15 cellular contexts compared by ENCODE assay signal in the genomic region with DNA sequence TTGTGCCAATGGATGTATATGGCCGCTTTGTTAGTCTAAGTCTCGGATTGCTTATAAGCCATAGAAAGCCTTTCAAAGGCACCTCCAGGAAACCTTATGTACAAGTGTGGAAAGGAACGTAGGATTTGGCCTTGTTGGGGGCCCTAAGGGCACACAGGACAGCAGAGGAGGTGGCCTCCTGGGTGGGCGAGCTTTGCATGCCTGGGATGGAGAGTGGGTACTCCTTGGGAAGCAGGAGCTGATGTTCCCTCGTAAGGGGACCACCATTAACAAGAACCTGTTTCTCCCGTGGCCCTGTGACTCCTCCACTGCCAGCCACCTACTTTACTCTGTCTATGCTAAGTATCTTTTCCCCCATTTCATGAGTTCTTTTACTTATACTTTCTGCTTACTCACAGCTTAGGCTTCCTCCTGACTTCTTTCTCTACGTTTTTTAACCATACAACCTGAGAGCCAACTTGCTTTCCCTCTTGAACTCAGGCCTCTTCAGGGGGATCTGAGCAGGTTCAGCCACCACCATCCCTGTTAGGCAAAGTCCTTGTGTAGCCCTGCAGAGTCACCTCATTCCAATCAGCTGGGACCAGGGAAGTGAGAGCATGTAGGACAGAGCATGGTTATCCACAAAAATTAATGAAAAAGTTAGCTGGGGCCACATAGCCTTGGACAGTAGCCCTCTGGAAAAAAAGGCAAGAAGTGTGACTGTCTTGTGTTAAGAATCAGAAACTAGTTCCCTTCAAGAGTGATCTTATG.
DNase-seq lines count a peak whose midpoint lies in the region; ATAC-seq and TF ChIP-seq lines count a peak whose summit lies in the region.
"Had no signal": no experiment of that assay in that cellular context is flagged by ENCODE, and none has a peak within 500 bp of the region (broad histone marks: within the 10 kb centered on the region; RNA-seq: fewer than 3 reads in every experiment).

No MANE protein-coding gene starts in this region.

- H3K4me3 Mint-ChIP-seq in GM23338, result no peak overlapping the region
- H3K4me3 Mint-ChIP-seq: B cell; CD8-positive, alpha-beta T cell; H9 had no signal

- H3K27me3 Mint-ChIP-seq in GM23338 (ENCODE audit: insufficient read depth, low read depth, poor library complexity), result no peaks in the 10 kb centered on the region
- H3K27me3 Mint-ChIP-seq: B cell had no signal

- POLR2A ChIA-PET in PC-3 (lab: Charles Lee; ENCODE audit: unreplicated experiment), result no interaction called here

- WGBS in right cardiac atrium, result 83% methylated on average over 7 of the region's 7 CpGs

- ATAC-seq in GM23338, result no peak
- no peak for ATAC-seq in PC-3
- ATAC-seq in right cardiac atrium, result peak; percentile 40 to 47
- ATAC-seq in HG02852 (IDR thresholded peaks at IDR 0.05; ENCODE audit: unreplicated experiment), result no peak
- ATAC-seq: CD8-positive, alpha-beta T cell; HepG2 had no signal

- H3K9ac ChIP-seq in PC-3 (ENCODE audit: low read length), result no peak overlapping the region
- H3K9ac ChIP-seq: BLaER1 treated with 17β-estradiol and CSF1 and Interleukin-3, amounts not matched to agents 10 nM and 100 nM had no signal

- intact Hi-C loops in PC-3 (cut with micrococcal nuclease), result no loop called here
- intact Hi-C loops in right cardiac atrium (cut with DNase I), result no loop called here

- no peak overlapping the region for H3K27ac Mint-ChIP-seq in GM23338
- H3K27ac Mint-ChIP-seq: B cell; CD8-positive, alpha-beta T cell had no signal

- BruUV-seq in PC-3 (replicated peaks; lab: Mats Ljungman, UMichigan), result TSS peak; percentile 3

- H3K36me3 Mint-ChIP-seq in GM23338 (ENCODE audit: low read depth), result no peaks in the 10 kb centered on the region
- H3K36me3 Mint-ChIP-seq: CD8-positive, alpha-beta T cell had no signal

- H3K36me3 ChIP-seq in GM23338 (ENCODE audit: insufficient read depth) (no peaks in the 10 kb centered on the region), PC-3 (ENCODE audit: low read depth, low read length) (no peaks in the 10 kb centered on the region)
- H3K36me3 ChIP-seq: BLaER1 treated with 17β-estradiol and CSF1 and Interleukin-3, amounts not matched to agents 10 nM and 100 nM had no signal

- no peaks in the 10 kb centered on the region for H3K9me3 Mint-ChIP-seq in GM23338
- H3K9me3 Mint-ChIP-seq: CD8-positive, alpha-beta T cell; H9 had no signal

- no peak overlapping the region for H2AFZ ChIP-seq in GM23338
- no peak overlapping the region for H2AFZ ChIP-seq in PC-3 (ENCODE audit: low read length)

- H3K4me2 ChIP-seq in GM23338, result no peak overlapping the region
- no peak overlapping the region for H3K4me2 ChIP-seq in PC-3 (ENCODE audit: low read length)

- no peak overlapping the region for H3K27ac ChIP-seq in GM23338 (ENCODE audit: low read depth)
- no peak overlapping the region for H3K27ac ChIP-seq in PC-3 (ENCODE audit: low read length)
- H3K27ac ChIP-seq in right cardiac atrium (ENCODE audit: low read length), result no peak overlapping the region
- H3K27ac ChIP-seq: BLaER1 treated with 17β-estradiol and CSF1 and Interleukin-3, amounts not matched to agents 10 nM and 100 nM had no signal

- H3K4me3 ChIP-seq in GM23338 (no peak overlapping the region), PC-3 (ENCODE audit: low read length) (no peak overlapping the region), right cardiac atrium (ENCODE audit: low read length) (no peak overlapping the region)
- H3K4me3 ChIP-seq: BLaER1 treated with 17β-estradiol and CSF1 and Interleukin-3, amounts not matched to agents 10 nM and 100 nM had no signal

- H3K79me2 ChIP-seq in GM23338 (replicated peaks; ENCODE audit: insufficient read depth), result no peaks in the 10 kb centered on the region
- no peaks in the 10 kb centered on the region for H3K79me2 ChIP-seq in PC-3 (ENCODE audit: low read length)

- H3K27me3 ChIP-seq in GM23338 (ENCODE audit: insufficient read depth) (no peaks in the 10 kb centered on the region), PC-3 (ENCODE audit: low read length) (peaks cover 28% of the 10 kb centered on the region), right cardiac atrium (ENCODE audit: control insufficient read depth, insufficient read depth) (no peaks in the 10 kb centered on the region)
- H3K27me3 ChIP-seq: BLaER1 treated with 17β-estradiol and CSF1 and Interleukin-3, amounts not matched to agents 10 nM and 100 nM had no signal

- H3K4me1 ChIP-seq in GM23338 (ENCODE audit: insufficient read depth) (no peaks in the 10 kb centered on the region), PC-3 (ENCODE audit: insufficient read depth, low read length) (no peaks in the 10 kb centered on the region), right cardiac atrium (ENCODE audit: control insufficient read depth, insufficient read depth, low read length) (no peaks in the 10 kb centered on the region)

- DNase-seq in NCI-H2227 treated with DMSO at 0.1 percent for 48 hours (lab: John Stamatoyannopoulos, UW) (peak; percentile 30), NCI-H2227 (lab: John Stamatoyannopoulos, UW; ENCODE audit: unreplicated experiment) (no peak), GM23338 (ENCODE audit: low spot score) (peak; percentile 10), PC-3 (no peak), right cardiac atrium (no peak)
- DNase-seq in activated T-cell treated with anti-CD3 and anti-CD28 coated beads, Interleukin-2, amount 50 U/mL, for 1 hour, result no peak
- DNase-seq: Calu3; CD8-positive, alpha-beta T cell; DMS79 treated with DMSO at 0.1 percent for 48 hours; GF-D8; H9 had no signal

- no peaks in the 10 kb centered on the region for H3F3A ChIP-seq in GM23338 (replicated peaks; ENCODE audit: low read depth)
- H3F3A ChIP-seq in PC-3 (ENCODE audit: low read length, unreplicated experiment), result no peaks in the 10 kb centered on the region

- H3K9me2 ChIP-seq in GM23338 (ENCODE audit: insufficient read depth) (0 out of 2 replicates have a peak, but pooled peaks cover 4% of the 10 kb centered on the region), PC-3 (replicated peaks; ENCODE audit: low read length) (no peaks in the 10 kb centered on the region)

- no peaks in the 10 kb centered on the region for H4K20me1 ChIP-seq in GM23338 (replicated peaks; ENCODE audit: insufficient read depth)
- no peaks in the 10 kb centered on the region for H4K20me1 ChIP-seq in PC-3 (ENCODE audit: low read length)
- H4K20me1 ChIP-seq: BLaER1 treated with 17β-estradiol and CSF1 and Interleukin-3, amounts not matched to agents 10 nM and 100 nM had no signal

- TF ChIP-seq CTCF in GM23338 (conservative IDR thresholded peaks at IDR 0.05; ENCODE audit: low read depth in 2 of 2), result no peak
- TF ChIP-seq CTCF in PC-3 (conservative IDR thresholded peaks at IDR 0.05; ENCODE audit: low read depth, low read length), result no peak

- H3K9me3 ChIP-seq in PC-3 (ENCODE audit: low read length), result no peaks in the 10 kb centered on the region
- H3K9me3 ChIP-seq in right cardiac atrium (ENCODE audit: control insufficient read depth, low read length), result no peaks in the 10 kb centered on the region
- H3K9me3 ChIP-seq: BLaER1 treated with 17β-estradiol and CSF1 and Interleukin-3, amounts not matched to agents 10 nM and 100 nM had no signal

- no peaks in the 10 kb centered on the region for H3K4me1 Mint-ChIP-seq in GM23338
- H3K4me1 Mint-ChIP-seq: B cell, H9 had no signal

- CTCF ChIA-PET in PC-3 (lab: Charles Lee), result no interaction called here

TF ChIP-seq in GM23338, 12 proteins besides CTCF, POLR2A, EP300 and RAD21:
- TF ChIP-seq JUNB (IDR thresholded peaks at IDR 0.05; ENCODE audit: unreplicated experiment) (no peak), EZH2phosphoT487 (IDR thresholded peaks at IDR 0.05; ENCODE audit: unreplicated experiment) (no peak), CREB1 (CRISPR knock-in tag; IDR thresholded peaks at IDR 0.05; ENCODE audit: low read depth) (no peak), NANOG (IDR thresholded peaks at IDR 0.05; ENCODE audit: borderline replicate concordance) (no peak)
- TF ChIP-seq, protein P1, sequence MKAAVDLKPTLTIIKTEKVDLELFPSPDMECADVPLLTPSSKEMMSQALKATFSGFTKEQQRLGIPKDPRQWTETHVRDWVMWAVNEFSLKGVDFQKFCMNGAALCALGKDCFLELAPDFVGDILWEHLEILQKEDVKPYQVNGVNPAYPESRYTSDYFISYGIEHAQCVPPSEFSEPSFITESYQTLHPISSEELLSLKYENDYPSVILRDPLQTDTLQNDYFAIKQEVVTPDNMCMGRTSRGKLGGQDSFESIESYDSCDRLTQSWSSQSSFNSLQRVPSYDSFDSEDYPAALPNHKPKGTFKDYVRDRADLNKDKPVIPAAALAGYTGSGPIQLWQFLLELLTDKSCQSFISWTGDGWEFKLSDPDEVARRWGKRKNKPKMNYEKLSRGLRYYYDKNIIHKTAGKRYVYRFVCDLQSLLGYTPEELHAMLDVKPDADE (IDR thresholded peaks at IDR 0.05), result no peak

Comparison
In these comparisons a context has a peak if more than half of its experiments do, and no peak if none do; other contexts are left out.
1. DNase-seq: peak in NCI-H2227 treated with DMSO at 0.1 percent for 48 hours (single experiment) and GM23338 (single experiment); none in NCI-H2227 (single experiment), PC-3 (single experiment), right cardiac atrium (0 of 3) and activated T-cell treated with anti-CD3 and anti-CD28 coated beads, Interleukin-2, amount 50 U/mL, for 1 hour (single experiment).
2. ATAC-seq: peak in right cardiac atrium (2 of 2); none in GM23338 (single experiment), PC-3 (single experiment) and HG02852 (single experiment).